In genomic region chr22:41359376-41359775, GRCh38 we compare ENCODE assay signal across 25 cellular contexts. TPM values are rescaled to one million over a fixed set of nuclear protein-coding genes. Genes with fewer than 3 reads are reported as not detected.
DNase-seq lines count a peak whose midpoint lies in the region; ATAC-seq, FAIRE-seq and TF ChIP-seq lines count a peak whose summit lies in the region.
"Had no signal": no experiment of that assay in that cellular context is flagged by ENCODE, and none has a peak within 500 bp of the region (broad histone marks: within the 10 kb centered on the region; RNA-seq: fewer than 3 reads in every experiment).

No MANE protein-coding gene starts in this region.

- H2BK120ac ChIP-seq in IMR-90 (ENCODE audit: low read depth, low read length) (no peak overlapping the region), H1 (replicated peaks; ENCODE audit: low read depth, low read length) (no peak overlapping the region)

- H3K56ac ChIP-seq in IMR-90 (ENCODE audit: extremely low read depth, insufficient read depth, low read length) (no peak overlapping the region), H1 (replicated peaks; ENCODE audit: insufficient read length, low read depth, low read length) (no peak overlapping the region)

- H3K9me3 ChIP-seq in Caco-2 (no peaks in the 10 kb centered on the region), IMR-90 (ENCODE audit: control insufficient read depth, insufficient read depth, low read length) (peaks cover 2% of the 10 kb centered on the region; the same call in 1 of the 2 replicates), H1 (ENCODE audit: insufficient read depth in 2 of 2, low read depth in 1 of 2, low read length in 1 of 2) (no peaks in the 10 kb centered on the region), neural progenitor cell (ENCODE audit: low read depth) (no peaks in the 10 kb centered on the region)
- H3K9me3 ChIP-seq: ascending aorta, gastroesophageal sphincter, Peyer's patch, sigmoid colon, SJSA1, vagina had no signal

- no peak overlapping the region for H4K5ac ChIP-seq in IMR-90 (ENCODE audit: low read depth, low read length)
- no peak overlapping the region for H4K5ac ChIP-seq in H1 (ENCODE audit: insufficient read length, low read depth, low read length)

- no peak overlapping the region for H3K23ac ChIP-seq in IMR-90 (ENCODE audit: low read depth, low read length)
- no peak overlapping the region for H3K23ac ChIP-seq in H1 (ENCODE audit: insufficient read length)

- peaks cover 13% of the 10 kb centered on the region for H3F3A ChIP-seq in neural progenitor cell (ENCODE audit: low read depth)

- H3K4ac ChIP-seq in IMR-90 (ENCODE audit: low read depth, low read length), result no peak overlapping the region
- no peak overlapping the region for H3K4ac ChIP-seq in H1 (replicated peaks; ENCODE audit: insufficient read length, low read depth, low read length)

- no peak overlapping the region for H2BK15ac ChIP-seq in IMR-90 (ENCODE audit: low read depth, low read length)
- H2BK15ac ChIP-seq in H1 (ENCODE audit: low read length), result no peak overlapping the region

- H3K4me1 Mint-ChIP-seq in Caco-2 (ENCODE audit: low read depth, unreplicated experiment) (peaks cover 23% of the 10 kb centered on the region), neural progenitor cell (peaks cover 16% of the 10 kb centered on the region), glutamatergic neuron (ENCODE audit: low read depth, unreplicated experiment) (peaks cover 9% of the 10 kb centered on the region)
- H3K4me1 Mint-ChIP-seq: activated naive CD4-positive, alpha-beta T cell treated with anti-CD3 and anti-CD28 coated beads, Interleukin-2, amount 50 U/mL, for 24 hours had no signal

- DNase-seq in Caco-2 (no peak), IMR-90 (no peak), H1 (ENCODE audit: low read depth in 1 of 2, low spot score in 2 of 2) (no peak), neural progenitor cell (ENCODE audit: low spot score) (no peak), NCI-H526 (lab: John Stamatoyannopoulos, UW) (no peak), KBM-7 (no peak), OCI-M1 (lab: John Stamatoyannopoulos, UW) (no peak), glutamatergic neuron (no peak)
- DNase-seq: activated CD4-positive, alpha-beta T cell treated with anti-CD3 and anti-CD28 coated beads for 48 hours; cerebellar nuclear complex; DMS 273 treated with DMSO at 0.1 percent for 48 hours; effector CD8-positive, alpha-beta T cell; Kasumi-1; kidney; NCI-H1048; NCI-H1930; NCI-H226; Peyer's patch; sigmoid colon had no signal

- no peak overlapping the region for H2AK9ac ChIP-seq in IMR-90 (replicated peaks; ENCODE audit: low read depth, low read length, poor library complexity)

- H3K4me1 ChIP-seq in Caco-2 (peaks cover 47% of the 10 kb centered on the region), IMR-90 (ENCODE audit: control insufficient read depth, insufficient read depth, low read length) (no peaks in the 10 kb centered on the region), H1 (replicated peaks in 1 of 4; ENCODE audit: control insufficient read depth in 3 of 4, insufficient read depth in 4 of 4, low read length in 3 of 4) (peaks cover 3 to 18% (median 9%) of the 10 kb centered on the region in 4 experiments), neural progenitor cell (peaks cover 13% of the 10 kb centered on the region)
- H3K4me1 ChIP-seq: ascending aorta, gastroesophageal sphincter, Peyer's patch, sigmoid colon, vagina had no signal

- no peak overlapping the region for H3K4me3 ChIP-seq in Caco-2 (ENCODE audit: low read depth, low read length)
- no peak overlapping the region for H3K4me3 ChIP-seq in IMR-90 (ENCODE audit: insufficient read depth, low read depth, low read length)
- H3K4me3 ChIP-seq in H1 (ENCODE audit: extremely low read depth in 1 of 4, insufficient read depth in 2 of 4, low read depth in 3 of 4, low read length in 4 of 4), result no peak overlapping the region
- H3K4me3 ChIP-seq in neural progenitor cell, result no peak overlapping the region
- H3K4me3 ChIP-seq: ascending aorta, gastroesophageal sphincter, Peyer's patch, sigmoid colon, SJSA1, vagina had no signal

- H3K27ac Mint-ChIP-seq in Caco-2 (ENCODE audit: unreplicated experiment) (peak overlapping the region; percentile 97), neural progenitor cell (no peak overlapping the region), glutamatergic neuron (ENCODE audit: unreplicated experiment) (no peak overlapping the region)
- H3K27ac Mint-ChIP-seq: activated naive CD4-positive, alpha-beta T cell treated with anti-CD3 and anti-CD28 coated beads, Interleukin-2, amount 50 U/mL, for 24 hours had no signal

- no peak overlapping the region for H4K91ac ChIP-seq in IMR-90 (ENCODE audit: insufficient read depth, low read depth, low read length)
- H4K91ac ChIP-seq in H1 (replicated peaks; ENCODE audit: insufficient read length, low read length), result no peak overlapping the region

- TF ChIP-seq RAD21 in IMR-90 (IDR thresholded peaks at IDR 0.05; ENCODE audit: low read length) (no peak), H1 (IDR thresholded peaks at IDR 0.05 in 1 of 2, conservative IDR thresholded peaks at IDR 0.05 in 1 of 2; ENCODE audit: low read depth in 2 of 2, low read length in 2 of 2) (no peak)

- H2BK5ac ChIP-seq in IMR-90 (ENCODE audit: low read depth, low read length, poor library complexity, severe bottlenecking) (no peak overlapping the region), H1 (ENCODE audit: low read depth, low read length) (peak overlapping the region; percentile 40; the same call in 1 of the 2 replicates)

- H3K14ac ChIP-seq in IMR-90 (replicated peaks; ENCODE audit: low read depth, low read length), result no peak overlapping the region
- H3K14ac ChIP-seq in H1 (ENCODE audit: insufficient read length), result no peak overlapping the region

- no peaks in the 10 kb centered on the region for H3K79me2 ChIP-seq in H1 (ENCODE audit: control insufficient read depth in 1 of 2, insufficient read depth in 2 of 2, low read length in 2 of 2)
- H3K79me2 ChIP-seq in neural progenitor cell (ENCODE audit: low read depth), result no peaks in the 10 kb centered on the region

- H3K9me3 Mint-ChIP-seq in Caco-2 (ENCODE audit: unreplicated experiment) (no peaks in the 10 kb centered on the region), neural progenitor cell (no peaks in the 10 kb centered on the region), glutamatergic neuron (ENCODE audit: unreplicated experiment) (peaks cover 5% of the 10 kb centered on the region)
- H3K9me3 Mint-ChIP-seq: activated naive CD4-positive, alpha-beta T cell treated with anti-CD3 and anti-CD28 coated beads, Interleukin-2, amount 50 U/mL, for 24 hours had no signal

- peak overlapping the region; percentile 39 for H3K4me3 Mint-ChIP-seq in Caco-2 (ENCODE audit: unreplicated experiment)
- H3K4me3 Mint-ChIP-seq in neural progenitor cell, result no peak overlapping the region
- no peak overlapping the region for H3K4me3 Mint-ChIP-seq in glutamatergic neuron (ENCODE audit: unreplicated experiment)
- H3K4me3 Mint-ChIP-seq: activated naive CD4-positive, alpha-beta T cell treated with anti-CD3 and anti-CD28 coated beads, Interleukin-2, amount 50 U/mL, for 24 hours had no signal

- H3K79me1 ChIP-seq in IMR-90 (ENCODE audit: low read depth in 1 of 2, low read length in 2 of 2) (peaks cover 0 to 13% of the 10 kb centered on the region in 2 experiments; a peak in 2 of 4 replicates), H1 (ENCODE audit: low read depth, low read length) (no peaks in the 10 kb centered on the region)

- FAIRE-seq in H1 (lab: Jason Lieb, UNC), result no peak
- FAIRE-seq: GM18507, kidney had no signal

- no peak overlapping the region for H3K4me2 ChIP-seq in IMR-90 (ENCODE audit: low read depth, low read length)
- H3K4me2 ChIP-seq in H1 (ENCODE audit: insufficient read depth in 1 of 2, low read depth in 2 of 2, low read length in 2 of 2), result peak overlapping the region; percentile 24 to 26; a peak in 1 of 4 replicates
- peak overlapping the region; percentile 35 for H3K4me2 ChIP-seq in neural progenitor cell

- H3K27ac ChIP-seq in IMR-90 (ENCODE audit: insufficient read depth, low read length) (no peak overlapping the region), H1 (ENCODE audit: low read depth, low read length) (peak overlapping the region; percentile 71), neural progenitor cell (peak overlapping the region; percentile 70)
- H3K27ac ChIP-seq: ascending aorta, gastroesophageal sphincter, Peyer's patch, sigmoid colon, SJSA1, vagina had no signal

- POLR2A ChIA-PET in Caco-2 (lab: Charles Lee) (interaction anchor here (1.3 to 2.0 kb wide), 2 partner anchors 22 to 109 kb away, joined by 6 to 32 read pairs; partner anchors contain the start of genes ACO2, PHF5A and TEF), IMR-90 (lab: Charles Lee; ENCODE audit: unreplicated experiment) (no interaction called here), H1 (lab: Charles Lee; ENCODE audit: partially characterized antibody) (interaction anchor here (1.8 to 3.9 kb wide), 9 partner anchors 9 to 87 kb away, joined by 5 to 27 read pairs (median 9); partner anchors contain the start of genes TEF, TOB2 and ZC3H7B)

- TF ChIP-seq POLR2A in IMR-90 (IDR thresholded peaks at IDR 0.05; ENCODE audit: low read depth, low read length) (no peak), H1 (IDR thresholded peaks at IDR 0.05; ENCODE audit: control extremely low read depth in 1 of 2, low read depth in 2 of 2, low read length in 2 of 2) (no peak)

- H2BK20ac ChIP-seq in IMR-90 (ENCODE audit: low read depth, low read length), result no peak overlapping the region
- H2BK20ac ChIP-seq in H1 (ENCODE audit: low read length), result no peak overlapping the region

- ATAC-seq in IMR-90 (ENCODE audit: low read depth), result no peak
- ATAC-seq: gastroesophageal sphincter had no signal

- H3K9ac ChIP-seq in IMR-90 (ENCODE audit: low read depth, low read length), result no peak overlapping the region
- H3K9ac ChIP-seq in H1 (replicated peaks in 1 of 4; ENCODE audit: extremely low read depth in 1 of 4, low read depth in 3 of 4, low read length in 3 of 4), result peak overlapping the region in 1 of 4 experiments; percentile 19; a peak in 3 of 7 replicates
- H3K9ac ChIP-seq in neural progenitor cell, result no peak overlapping the region

- H3K27me3 ChIP-seq in Caco-2 (replicated peaks; ENCODE audit: control insufficient read depth, insufficient read depth, low read length), result no peaks in the 10 kb centered on the region
- no peaks in the 10 kb centered on the region for H3K27me3 ChIP-seq in IMR-90 (ENCODE audit: control insufficient read depth, insufficient read depth, low read length)
- no peaks in the 10 kb centered on the region for H3K27me3 ChIP-seq in H1 (replicated peaks in 1 of 4; ENCODE audit: control insufficient read depth in 3 of 4, extremely low read depth in 1 of 4, insufficient read depth in 3 of 4, low read length in 3 of 4)
- H3K27me3 ChIP-seq in neural progenitor cell, result no peaks in the 10 kb centered on the region
- H3K27me3 ChIP-seq: ascending aorta, gastroesophageal sphincter, Peyer's patch, sigmoid colon, SJSA1, vagina had no signal

- 60% methylated on average over 1 of the region's 4 CpGs; no CpG with 5 or more reads in 1 of the 2 experiments for WGBS in IMR-90 (ENCODE audit: extremely low coverage in 2 of 2, insufficient read length in 1 of 2), 2 experiments
- 91% methylated on average over 4 of the region's 4 CpGs; no CpG with 5 or more reads in 1 of the 2 experiments for WGBS in H1 (ENCODE audit: extremely low coverage in 1 of 2, insufficient coverage in 1 of 2, insufficient read length in 1 of 2, insufficient replicate concordance in 2 of 2, low coverage in 1 of 2, low lambda C conversion rate in 2 of 2, missing lambda C conversion rate in 1 of 2), 2 experiments

- intact Hi-C loops in Caco-2 (cut with micrococcal nuclease; ENCODE audit: unreplicated experiment), result no loop called here
- intact Hi-C loops in IMR-90 (cut with micrococcal nuclease), result no loop called here

- H2AK5ac ChIP-seq in IMR-90 (ENCODE audit: low read depth, low read length) (no peak overlapping the region), H1 (ENCODE audit: low read depth, low read length) (no peak overlapping the region)

- H3K36me3 ChIP-seq in Caco-2 (ENCODE audit: control insufficient read depth, insufficient read depth, low read length), result peaks cover 2% of the 10 kb centered on the region; the same call in 1 of the 2 replicates
- peaks cover 57% of the 10 kb centered on the region for H3K36me3 ChIP-seq in IMR-90 (ENCODE audit: control insufficient read depth, insufficient read depth, low read length)
- peaks cover 3 to 23% (median 8%) of the 10 kb centered on the region in 4 experiments; a peak in 7 of 8 replicates for H3K36me3 ChIP-seq in H1 (ENCODE audit: control insufficient read depth in 2 of 4, insufficient read depth in 4 of 4, low read length in 3 of 4)
- H3K36me3 ChIP-seq in neural progenitor cell, result no peaks in the 10 kb centered on the region

- no peaks in the 10 kb centered on the region for H3K27me3 Mint-ChIP-seq in Caco-2 (ENCODE audit: insufficient read depth, unreplicated experiment)
- peaks cover 2% of the 10 kb centered on the region for H3K27me3 Mint-ChIP-seq in neural progenitor cell (ENCODE audit: insufficient read depth, low read depth)
- peaks cover 4% of the 10 kb centered on the region for H3K27me3 Mint-ChIP-seq in glutamatergic neuron (ENCODE audit: unreplicated experiment)
- H3K27me3 Mint-ChIP-seq: activated naive CD4-positive, alpha-beta T cell treated with anti-CD3 and anti-CD28 coated beads, Interleukin-2, amount 50 U/mL, for 24 hours had no signal

- no peaks in the 10 kb centered on the region for H3K9me1 ChIP-seq in IMR-90 (ENCODE audit: insufficient read depth, low read length)

- dilution Hi-C loops in IMR-90 (cut with HindIII; ENCODE audit: low sequenced_read_pairs, unreplicated experiment), result no loop called here

- H4K8ac ChIP-seq in IMR-90 (ENCODE audit: low read depth in 2 of 2, low read length in 2 of 2), result no peak overlapping the region
- no peak overlapping the region for H4K8ac ChIP-seq in H1 (ENCODE audit: extremely low read depth, insufficient read depth, low read length)

- H2AFZ ChIP-seq in IMR-90 (replicated peaks; ENCODE audit: low read length, poor library complexity), result no peak overlapping the region
- H2AFZ ChIP-seq in H1 (ENCODE audit: low read length), result no peak overlapping the region
- H2AFZ ChIP-seq in neural progenitor cell (replicated peaks), result no peak overlapping the region

- no peaks in the 10 kb centered on the region for H3K23me2 ChIP-seq in H1 (ENCODE audit: low read depth, low read length)

- CTCF ChIA-PET in Caco-2 (lab: Charles Lee), result interaction anchor here (1.0 to 1.6 kb wide), 2 partner anchors 22 to 44 kb away, joined by 3 to 14 read pairs; partner anchors contain the start of gene TEF
- CTCF ChIA-PET in IMR-90 (lab: Yijun Ruan, JAX), result interaction anchor here (0.6 kb wide), 1 partner anchor 13 kb away, joined by 3 read pairs; no protein-coding TSS in a partner anchor
- CTCF ChIA-PET in H1 (lab: Charles Lee; ENCODE audit: partially characterized antibody), result interaction anchor here (0.9 to 1.3 kb wide), 3 partner anchors 73 to 158 kb away, joined by 3 to 4 read pairs (median 3); no protein-coding TSS in a partner anchor

- TF ChIP-seq CTCF in Caco-2 (IDR thresholded peaks at IDR 0.05; ENCODE audit: insufficient read depth in 1 of 2, low read depth in 1 of 2, low read length in 1 of 2, severe bottlenecking in 1 of 2, unreplicated experiment in 1 of 2) (no peak), IMR-90 (conservative IDR thresholded peaks at IDR 0.05; ENCODE audit: low read depth, low read length) (no peak), H1 (IDR thresholded peaks at IDR 0.05; ENCODE audit: control extremely low read depth in 1 of 3, insufficient read depth in 1 of 3, low read depth in 1 of 3, low read length in 3 of 3) (no peak), neural progenitor cell (IDR thresholded peaks at IDR 0.05) (no peak), glutamatergic neuron (IDR thresholded peaks at IDR 0.05; ENCODE audit: partially characterized antibody, unreplicated experiment) (no peak)

- H3K18ac ChIP-seq in IMR-90 (ENCODE audit: low read depth, low read length), result no peak overlapping the region
- no peak overlapping the region for H3K18ac ChIP-seq in H1 (ENCODE audit: extremely low read depth, low read length)

- H4K20me1 ChIP-seq in IMR-90 (ENCODE audit: insufficient read depth, low read length) (peaks cover 10% of the 10 kb centered on the region; the same call in 1 of the 2 replicates), H1 (replicated peaks in 1 of 2; ENCODE audit: control insufficient read depth in 1 of 2, insufficient read depth in 2 of 2, low read length in 2 of 2) (peaks cover 0 to 5% of the 10 kb centered on the region in 2 experiments), neural progenitor cell (ENCODE audit: low read depth) (peaks cover 4% of the 10 kb centered on the region)

- BruUV-seq in Caco-2 (replicated peaks; lab: Mats Ljungman, UMichigan), result TSS peak; percentile 51
- TSS peak; percentile 74 for BruUV-seq in IMR-90 (replicated peaks; lab: Mats Ljungman, UMichigan)

- in situ Hi-C loops in IMR-90 (cut with MboI; ENCODE audit: low sequenced_read_pairs), result no loop called here
- in situ Hi-C loops in KBM-7 (cut with MboI; ENCODE audit: low pct_unique_long_range_greater_than_20kb, low sequenced_read_pairs), result no loop called here

- no peak for TF ChIP-seq EP300 in H1 (IDR thresholded peaks at IDR 0.05; ENCODE audit: borderline replicate concordance in 1 of 2, low read depth in 2 of 2, low read length in 2 of 2)

- H3K36me3 Mint-ChIP-seq in Caco-2 (ENCODE audit: insufficient read depth, unreplicated experiment), result peaks cover 50% of the 10 kb centered on the region
- H3K36me3 Mint-ChIP-seq in neural progenitor cell, result peaks cover 5% of the 10 kb centered on the region
- no peaks in the 10 kb centered on the region for H3K36me3 Mint-ChIP-seq in glutamatergic neuron (ENCODE audit: unreplicated experiment)

- no peak overlapping the region for H2BK12ac ChIP-seq in H1 (ENCODE audit: low read depth, low read length)

RNA-seq across cellular contexts. Expression of gene TEF, which starts 22.4 kb away (rescaled TPM):
- total RNA-seq in Caco-2 (2022) (13.8 and 17.8 TPM in 2 replicates), IMR-90 (2012; rRNA removed) (5.6 and 6.1 TPM in 2 replicates), neural progenitor cell (ENCODE audit: low replicate concordance) (11.0 and 17.2 TPM in 2 replicates), glutamatergic neuron (ENCODE audit: unreplicated experiment) (13.9 TPM)
- polyA plus RNA-seq in IMR-90 (2012; rRNA removed) (11.6 and 14.4 TPM in 2 replicates), H1 (2011; rRNA removed) (9.0 and 14.3 TPM in 2 replicates)
- polyA plus RNA-seq in IMR-90 (2012; cell fraction: cytosol; rRNA removed), result 4.4 and 5.7 TPM in 2 replicates
- polyA plus RNA-seq in IMR-90 (2012; cell fraction: nucleus; rRNA removed; ENCODE audit: low replicate concordance), result 4.7 and 8.8 TPM in 2 replicates
- total RNA-seq in H1 (2021; fragmentation: NEBNext Ultra II Directional; extraction: Animal tissue kit (Norgen Biotek cat#: 25700)), result 7.4 and 8.9 TPM in 2 replicates
- 15.4 TPM for polyA plus RNA-seq in H1 (2011; cell fraction: cytosol; rRNA removed)
- polyA plus RNA-seq in H1 (2011; cell fraction: nucleus; rRNA removed), result 16.9 TPM
- polyA plus RNA-seq in H1 (2012, experiment 1 of 2), result 4.2 to 9.7 TPM (median 7.2 TPM) in 4 replicates
- 6.6 TPM for polyA plus RNA-seq in H1 (2012, experiment 2 of 2)
- 3.7 TPM for polyA plus RNA-seq in H1 (2013, experiment 1 of 2)
- polyA plus RNA-seq in H1 (2013, experiment 2 of 2), result 2.6 TPM
- polyA minus RNA-seq in H1 (2011; rRNA and poly(A)+ RNA removed), result 22.9 and 32.1 TPM in 2 replicates
- polyA minus RNA-seq in H1 (2011; cell fraction: cytosol; rRNA and poly(A)+ RNA removed), result 7.9 TPM
- polyA minus RNA-seq in H1 (2011; cell fraction: nucleus; rRNA and poly(A)+ RNA removed), result 5.2 TPM

RNA-seq across cellular contexts. Expression of gene ZC3H7B, which starts 58.1 kb away (rescaled TPM):
- total RNA-seq in Caco-2 (2022) (55.0 and 60.6 TPM in 2 replicates), IMR-90 (2012; rRNA removed) (35.6 and 37.6 TPM in 2 replicates), neural progenitor cell (ENCODE audit: low replicate concordance) (25.8 and 56.3 TPM in 2 replicates), glutamatergic neuron (ENCODE audit: unreplicated experiment) (51.6 TPM)
- polyA plus RNA-seq in IMR-90 (2012; rRNA removed) (72.3 and 81.6 TPM in 2 replicates), H1 (2011; rRNA removed) (35.5 and 57.5 TPM in 2 replicates)
- polyA plus RNA-seq in IMR-90 (2012; cell fraction: cytosol; rRNA removed), result 45.0 and 67.7 TPM in 2 replicates
- polyA plus RNA-seq in IMR-90 (2012; cell fraction: nucleus; rRNA removed; ENCODE audit: low replicate concordance), result 104 and 165 TPM in 2 replicates
- 77.3 and 78.6 TPM in 2 replicates for total RNA-seq in H1 (2021; fragmentation: NEBNext Ultra II Directional; extraction: Animal tissue kit (Norgen Biotek cat#: 25700))
- 42.1 TPM for polyA plus RNA-seq in H1 (2011; cell fraction: cytosol; rRNA removed)
- polyA plus RNA-seq in H1 (2011; cell fraction: nucleus; rRNA removed), result 87.3 TPM
- polyA plus RNA-seq in H1 (2012, experiment 1 of 2), result 41.9 to 56.5 TPM (median 51.0 TPM) in 4 replicates
- 38.4 TPM for polyA plus RNA-seq in H1 (2012, experiment 2 of 2)
- polyA plus RNA-seq in H1 (2013, experiment 1 of 2), result 30.2 TPM
- polyA plus RNA-seq in H1 (2013, experiment 2 of 2), result 29.2 TPM
- 29.4 and 36.8 TPM in 2 replicates for polyA minus RNA-seq in H1 (2011; rRNA and poly(A)+ RNA removed)
- polyA minus RNA-seq in H1 (2011; cell fraction: cytosol; rRNA and poly(A)+ RNA removed), result 33.5 TPM
- 25.9 TPM for polyA minus RNA-seq in H1 (2011; cell fraction: nucleus; rRNA and poly(A)+ RNA removed)
